In the genomic region with DNA sequence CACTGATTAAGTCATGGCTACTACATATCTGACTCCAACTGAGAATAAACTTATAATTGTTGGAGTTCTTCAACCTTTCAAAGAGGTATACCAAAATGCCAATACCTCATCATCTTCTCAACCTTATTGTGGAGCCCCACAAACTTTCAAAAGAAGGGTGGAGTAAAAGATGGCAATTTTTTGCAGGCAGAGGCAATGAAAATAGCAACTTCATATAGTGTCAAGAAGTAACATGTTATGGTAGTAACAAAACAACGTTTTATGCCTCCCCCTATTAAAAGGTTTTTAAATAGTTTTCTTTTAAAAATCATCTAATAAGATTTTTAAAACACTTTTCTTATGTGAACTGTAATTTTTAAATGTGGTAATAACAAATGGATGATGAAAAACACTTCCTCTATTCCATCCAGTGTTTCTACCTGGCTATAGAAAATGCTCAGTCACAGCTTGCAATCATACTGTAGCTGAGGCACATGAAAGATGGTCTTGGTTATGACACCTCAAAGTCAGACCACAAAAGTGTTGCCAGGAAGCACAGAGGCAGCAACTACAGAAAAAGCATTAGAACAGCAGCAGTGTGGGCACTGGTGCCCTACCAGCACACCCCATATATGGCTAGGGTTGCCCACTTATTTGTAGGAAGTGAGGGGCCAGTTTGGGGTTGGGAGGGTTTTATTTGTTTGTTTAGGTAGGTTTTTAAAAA, we compare ENCODE assay signal across 9 cellular contexts. TPM values are rescaled to one million over a fixed set of nuclear protein-coding genes. Genes with fewer than 3 reads are reported as not detected.
DNase-seq lines count a peak whose midpoint lies in the region; ATAC-seq and TF ChIP-seq lines count a peak whose summit lies in the region.
"Had no signal": no experiment of that assay in that cellular context is flagged by ENCODE, and none has a peak within 500 bp of the region (broad histone marks: within the 10 kb centered on the region; RNA-seq: fewer than 3 reads in every experiment).

No MANE protein-coding gene starts in this region.

- no peaks in the 10 kb centered on the region for H3K9me3 ChIP-seq in aorta (ENCODE audit: control insufficient read depth, low read length)

- no peaks in the 10 kb centered on the region for H3K27me3 ChIP-seq in aorta (ENCODE audit: control insufficient read depth in 1 of 2, insufficient read depth in 2 of 2, low read length in 1 of 2)

- TF ChIP-seq CTCF in coronary artery (IDR thresholded peaks at IDR 0.05) (no peak), WTC11 (IDR thresholded peaks at IDR 0.05) (no peak)

- peaks cover 25% of the 10 kb centered on the region for H3K4me1 Mint-ChIP-seq in WTC11

- CTCF ChIA-PET in WTC11 (lab: Charles Lee): no interaction called here

- H3K27ac ChIP-seq in coronary artery: peak overlapping the region; percentile 66 to 100
- H3K27ac ChIP-seq in aorta (ENCODE audit: low read depth in 1 of 2, low read length in 2 of 2): peak overlapping the region in 1 of 2 donors; percentile 67
- H3K27ac ChIP-seq: C4-2B had no signal

- H3K4me3 Mint-ChIP-seq in WTC11: no peak overlapping the region

- no peaks in the 10 kb centered on the region for H3K27me3 Mint-ChIP-seq in WTC11 (ENCODE audit: low read depth)

- H3K9me3 Mint-ChIP-seq in WTC11: no peaks in the 10 kb centered on the region

- H3K27ac Mint-ChIP-seq in WTC11: no peak overlapping the region

- POLR2A ChIA-PET in WTC11 (lab: Charles Lee): no interaction called here

- H3K36me3 Mint-ChIP-seq in WTC11: no peaks in the 10 kb centered on the region

- peak overlapping the region; percentile 39 for H3K4me3 ChIP-seq in coronary artery
- H3K4me3 ChIP-seq in aorta (ENCODE audit: low read length in 2 of 2): no peak overlapping the region

- peaks cover 0 to 3% of the 10 kb centered on the region in 2 donors for H3K4me1 ChIP-seq in aorta (ENCODE audit: control insufficient read depth in 1 of 2, insufficient read depth in 2 of 2, low read length in 2 of 2)

- WGBS in aorta, 2 donors: 6% methylated on average over 1 of the region's 1 CpG

- peak; percentile 47 for DNase-seq in activated naive CD4-positive, alpha-beta T cell treated with Interleukin-2 at 50 U/mL for 16 hours
- DNase-seq in activated naive CD4-positive, alpha-beta T cell (lab: John Stamatoyannopoulos, UW): no peak
- peak; percentile 7 for DNase-seq in SW480 (ENCODE audit: low spot score)
- DNase-seq in coronary artery (ENCODE audit: low spot score): no peak
- no peak for DNase-seq in aorta
- no peak for DNase-seq in NCI-H2171 treated with DMSO at 0.1 percent for 48 hours (lab: John Stamatoyannopoulos, UW)
- no peak for DNase-seq in WTC11 (ENCODE audit: low spot score)

- no peaks in the 10 kb centered on the region for H3K36me3 ChIP-seq in aorta (ENCODE audit: control insufficient read depth in 1 of 2, insufficient read depth in 2 of 2, low read length in 1 of 2)

- intact Hi-C loops in aorta (cut with DNase I): no loop called here

- peak; percentile 93 for ATAC-seq in HG02970 (IDR thresholded peaks at IDR 0.05; ENCODE audit: low FRiP score, unreplicated experiment)
- peak; percentile 53 for ATAC-seq in aorta (ENCODE audit: low FRiP score)
- ATAC-seq in WTC11: no peak

TF ChIP-seq in WTC11, 78 proteins besides CTCF, POLR2A, EP300 and RAD21 (continues in another document):
- TF ChIP-seq RELA (CRISPR knock-in tag; IDR thresholded peaks at IDR 0.05; ENCODE audit: borderline replicate concordance): no peak
- TF ChIP-seq, protein P1, sequence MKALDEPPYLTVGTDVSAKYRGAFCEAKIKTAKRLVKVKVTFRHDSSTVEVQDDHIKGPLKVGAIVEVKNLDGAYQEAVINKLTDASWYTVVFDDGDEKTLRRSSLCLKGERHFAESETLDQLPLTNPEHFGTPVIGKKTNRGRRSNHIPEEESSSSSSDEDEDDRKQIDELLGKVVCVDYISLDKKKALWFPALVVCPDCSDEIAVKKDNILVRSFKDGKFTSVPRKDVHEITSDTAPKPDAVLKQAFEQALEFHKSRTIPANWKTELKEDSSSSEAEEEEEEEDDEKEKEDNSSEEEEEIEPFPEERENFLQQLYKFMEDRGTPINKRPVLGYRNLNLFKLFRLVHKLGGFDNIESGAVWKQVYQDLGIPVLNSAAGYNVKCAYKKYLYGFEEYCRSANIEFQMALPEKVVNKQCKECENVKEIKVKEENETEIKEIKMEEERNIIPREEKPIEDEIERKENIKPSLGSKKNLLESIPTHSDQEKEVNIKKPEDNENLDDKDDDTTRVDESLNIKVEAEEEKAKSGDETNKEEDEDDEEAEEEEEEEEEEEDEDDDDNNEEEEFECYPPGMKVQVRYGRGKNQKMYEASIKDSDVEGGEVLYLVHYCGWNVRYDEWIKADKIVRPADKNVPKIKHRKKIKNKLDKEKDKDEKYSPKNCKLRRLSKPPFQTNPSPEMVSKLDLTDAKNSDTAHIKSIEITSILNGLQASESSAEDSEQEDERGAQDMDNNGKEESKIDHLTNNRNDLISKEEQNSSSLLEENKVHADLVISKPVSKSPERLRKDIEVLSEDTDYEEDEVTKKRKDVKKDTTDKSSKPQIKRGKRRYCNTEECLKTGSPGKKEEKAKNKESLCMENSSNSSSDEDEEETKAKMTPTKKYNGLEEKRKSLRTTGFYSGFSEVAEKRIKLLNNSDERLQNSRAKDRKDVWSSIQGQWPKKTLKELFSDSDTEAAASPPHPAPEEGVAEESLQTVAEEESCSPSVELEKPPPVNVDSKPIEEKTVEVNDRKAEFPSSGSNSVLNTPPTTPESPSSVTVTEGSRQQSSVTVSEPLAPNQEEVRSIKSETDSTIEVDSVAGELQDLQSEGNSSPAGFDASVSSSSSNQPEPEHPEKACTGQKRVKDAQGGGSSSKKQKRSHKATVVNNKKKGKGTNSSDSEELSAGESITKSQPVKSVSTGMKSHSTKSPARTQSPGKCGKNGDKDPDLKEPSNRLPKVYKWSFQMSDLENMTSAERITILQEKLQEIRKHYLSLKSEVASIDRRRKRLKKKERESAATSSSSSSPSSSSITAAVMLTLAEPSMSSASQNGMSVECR (CRISPR knock-in tag; IDR thresholded peaks at IDR 0.05; ENCODE audit: borderline replicate concordance): no peak
- no peak for TF ChIP-seq ZNF423 (CRISPR knock-in tag; IDR thresholded peaks at IDR 0.05)
- TF ChIP-seq, protein P2, sequence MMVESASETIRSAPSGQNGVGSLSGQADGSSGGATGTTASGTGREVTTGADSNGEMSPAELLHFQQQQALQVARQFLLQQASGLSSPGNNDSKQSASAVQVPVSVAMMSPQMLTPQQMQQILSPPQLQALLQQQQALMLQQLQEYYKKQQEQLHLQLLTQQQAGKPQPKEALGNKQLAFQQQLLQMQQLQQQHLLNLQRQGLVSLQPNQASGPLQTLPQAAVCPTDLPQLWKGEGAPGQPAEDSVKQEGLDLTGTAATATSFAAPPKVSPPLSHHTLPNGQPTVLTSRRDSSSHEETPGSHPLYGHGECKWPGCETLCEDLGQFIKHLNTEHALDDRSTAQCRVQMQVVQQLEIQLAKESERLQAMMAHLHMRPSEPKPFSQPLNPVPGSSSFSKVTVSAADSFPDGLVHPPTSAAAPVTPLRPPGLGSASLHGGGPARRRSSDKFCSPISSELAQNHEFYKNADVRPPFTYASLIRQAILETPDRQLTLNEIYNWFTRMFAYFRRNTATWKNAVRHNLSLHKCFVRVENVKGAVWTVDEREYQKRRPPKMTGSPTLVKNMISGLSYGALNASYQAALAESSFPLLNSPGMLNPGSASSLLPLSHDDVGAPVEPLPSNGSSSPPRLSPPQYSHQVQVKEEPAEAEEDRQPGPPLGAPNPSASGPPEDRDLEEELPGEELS (CRISPR knock-in tag; IDR thresholded peaks at IDR 0.05): no peak
- TF ChIP-seq NFYB (CRISPR knock-in tag; conservative IDR thresholded peaks at IDR 0.05; ENCODE audit: low read depth): no peak
- TF ChIP-seq KAT7 (CRISPR knock-in tag; IDR thresholded peaks at IDR 0.05; ENCODE audit: borderline replicate concordance): no peak
- TF ChIP-seq OVOL2 (CRISPR knock-in tag; IDR thresholded peaks at IDR 0.05; ENCODE audit: borderline replicate concordance): no peak
- TF ChIP-seq NFE2L1 (CRISPR knock-in tag; IDR thresholded peaks at IDR 0.05): no peak
- no peak for TF ChIP-seq GTF2I (CRISPR knock-in tag; conservative IDR thresholded peaks at IDR 0.05)
- no peak for TF ChIP-seq TP53 (CRISPR knock-in tag; IDR thresholded peaks at IDR 0.05)
- no peak for TF ChIP-seq SMAD3 (CRISPR knock-in tag; IDR thresholded peaks at IDR 0.05; ENCODE audit: borderline replicate concordance)
- TF ChIP-seq, protein P3, sequence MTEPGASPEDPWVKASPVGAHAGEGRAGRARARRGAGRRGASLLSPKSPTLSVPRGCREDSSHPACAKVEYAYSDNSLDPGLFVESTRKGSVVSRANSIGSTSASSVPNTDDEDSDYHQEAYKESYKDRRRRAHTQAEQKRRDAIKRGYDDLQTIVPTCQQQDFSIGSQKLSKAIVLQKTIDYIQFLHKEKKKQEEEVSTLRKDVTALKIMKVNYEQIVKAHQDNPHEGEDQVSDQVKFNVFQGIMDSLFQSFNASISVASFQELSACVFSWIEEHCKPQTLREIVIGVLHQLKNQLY (CRISPR knock-in tag; IDR thresholded peaks at IDR 0.05): no peak
- TF ChIP-seq, protein P4, sequence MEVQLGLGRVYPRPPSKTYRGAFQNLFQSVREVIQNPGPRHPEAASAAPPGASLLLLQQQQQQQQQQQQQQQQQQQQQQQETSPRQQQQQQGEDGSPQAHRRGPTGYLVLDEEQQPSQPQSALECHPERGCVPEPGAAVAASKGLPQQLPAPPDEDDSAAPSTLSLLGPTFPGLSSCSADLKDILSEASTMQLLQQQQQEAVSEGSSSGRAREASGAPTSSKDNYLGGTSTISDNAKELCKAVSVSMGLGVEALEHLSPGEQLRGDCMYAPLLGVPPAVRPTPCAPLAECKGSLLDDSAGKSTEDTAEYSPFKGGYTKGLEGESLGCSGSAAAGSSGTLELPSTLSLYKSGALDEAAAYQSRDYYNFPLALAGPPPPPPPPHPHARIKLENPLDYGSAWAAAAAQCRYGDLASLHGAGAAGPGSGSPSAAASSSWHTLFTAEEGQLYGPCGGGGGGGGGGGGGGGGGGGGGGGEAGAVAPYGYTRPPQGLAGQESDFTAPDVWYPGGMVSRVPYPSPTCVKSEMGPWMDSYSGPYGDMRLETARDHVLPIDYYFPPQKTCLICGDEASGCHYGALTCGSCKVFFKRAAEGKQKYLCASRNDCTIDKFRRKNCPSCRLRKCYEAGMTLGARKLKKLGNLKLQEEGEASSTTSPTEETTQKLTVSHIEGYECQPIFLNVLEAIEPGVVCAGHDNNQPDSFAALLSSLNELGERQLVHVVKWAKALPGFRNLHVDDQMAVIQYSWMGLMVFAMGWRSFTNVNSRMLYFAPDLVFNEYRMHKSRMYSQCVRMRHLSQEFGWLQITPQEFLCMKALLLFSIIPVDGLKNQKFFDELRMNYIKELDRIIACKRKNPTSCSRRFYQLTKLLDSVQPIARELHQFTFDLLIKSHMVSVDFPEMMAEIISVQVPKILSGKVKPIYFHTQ (CRISPR knock-in tag; IDR thresholded peaks at IDR 0.05): no peak
- TF ChIP-seq NR1H2 (CRISPR knock-in tag; IDR thresholded peaks at IDR 0.05): no peak

RNA-seq across cellular contexts. Expression of a gene that starts 7.0 kb away (rescaled TPM):
- total RNA-seq in aorta (100 to 1,000 TPM; 194 to 287 TPM), WTC11 (2021) (74.2 to 83.8 TPM (median 77.0 TPM) in 3 replicates)
- 100 to 1,000 TPM in 1 of 2 donors, 10 to 100 TPM in 1; 24.8 to 274 TPM for polyA plus RNA-seq in aorta

Comparison
In these comparisons a context has a peak if more than half of its experiments do, and no peak if none do; other contexts are left out.
1. DNase-seq: peak in activated naive CD4-positive, alpha-beta T cell treated with Interleukin-2 at 50 U/mL for 16 hours (single experiment) and SW480 (single experiment); none in activated naive CD4-positive, alpha-beta T cell (0 of 4), coronary artery (single experiment), aorta (0 of 2), NCI-H2171 treated with DMSO at 0.1 percent for 48 hours (single experiment) and WTC11 (single experiment).